In genomic region chr3:23325466-23326065, GRCh38 we compare ENCODE assay signal across 10 cellular contexts.
DNase-seq lines count a peak whose midpoint lies in the region; ATAC-seq lines count a peak whose summit lies in the region.
"Had no signal": no experiment of that assay in that cellular context is flagged by ENCODE, and none has a peak within 500 bp of the region (broad histone marks: within the 10 kb centered on the region; RNA-seq: fewer than 3 reads in every experiment).

No MANE protein-coding gene starts in this region.

- H3K9me3 ChIP-seq in aorta (ENCODE audit: control insufficient read depth, low read length), result no peaks in the 10 kb centered on the region
- H3K9me3 ChIP-seq: transverse colon had no signal

- DNase-seq in kidney tubule cell (ENCODE audit: low spot score) (peak; percentile 47), ecto neural progenitor cell (ENCODE audit: low spot score) (no peak), NCI-H2171 treated with DMSO at 0.1 percent for 48 hours (lab: John Stamatoyannopoulos, UW) (no peak), aorta (no peak), NCI-H187 (lab: John Stamatoyannopoulos, UW) (no peak)
- DNase-seq: NCI-H82, transverse colon had no signal

- intact Hi-C loops in aorta (cut with DNase I), result no loop called here

- H3K27ac ChIP-seq in aorta (ENCODE audit: low read depth in 1 of 2, low read length in 2 of 2), result no peak overlapping the region
- H3K27ac ChIP-seq: transverse colon had no signal

- H3K27me3 ChIP-seq in aorta (ENCODE audit: control insufficient read depth in 1 of 2, insufficient read depth in 2 of 2, low read length in 1 of 2), result no peaks in the 10 kb centered on the region
- H3K27me3 ChIP-seq: transverse colon had no signal

- no peaks in the 10 kb centered on the region for H3K36me3 ChIP-seq in aorta (ENCODE audit: control insufficient read depth in 1 of 2, insufficient read depth in 2 of 2, low read length in 1 of 2)
- H3K36me3 ChIP-seq: transverse colon had no signal

- no peak overlapping the region for H3K4me3 ChIP-seq in aorta (ENCODE audit: low read length in 2 of 2)
- H3K4me3 ChIP-seq: transverse colon had no signal

- 85 to 87% methylated on average over 4 of the region's 4 CpGs for WGBS in aorta, 2 donors

- peak; percentile 51 for ATAC-seq in GM18511 (IDR thresholded peaks at IDR 0.05; ENCODE audit: unreplicated experiment)
- ATAC-seq in GM21723 (IDR thresholded peaks at IDR 0.05; ENCODE audit: unreplicated experiment), result peak; percentile 71
- peak; percentile 72 for ATAC-seq in HG03565 (IDR thresholded peaks at IDR 0.05; ENCODE audit: unreplicated experiment)
- ATAC-seq in aorta (ENCODE audit: low FRiP score), result no peak

- H3K4me1 ChIP-seq in aorta (ENCODE audit: control insufficient read depth in 1 of 2, insufficient read depth in 2 of 2, low read length in 2 of 2), result no peaks in the 10 kb centered on the region
